ENCODE assay signal across 10 cellular contexts in genomic region chr10:52312999-52313349, GRCh38. TPM values are rescaled to one million over a fixed set of nuclear protein-coding genes. Genes with fewer than 3 reads are reported as not detected.
A peak's percentile ranks its signal among the peaks of the same experiment; 100 is the strongest.
DNase-seq lines count a peak whose midpoint lies in the region; ATAC-seq and TF ChIP-seq lines count a peak whose summit lies in the region.
"Had no signal": no experiment of that assay in that cellular context is flagged by ENCODE, and none has a peak within 500 bp of the region (broad histone marks: within the 10 kb centered on the region; RNA-seq: fewer than 3 reads in every experiment).

No MANE protein-coding gene starts in this region.

- no peak overlapping the region for H3K27ac ChIP-seq in stomach smooth muscle (ENCODE audit: low read length)

- peaks cover 17% of the 10 kb centered on the region for H3K4me1 ChIP-seq in stomach smooth muscle (ENCODE audit: control insufficient read depth, insufficient read depth, low read length)

- no peak for ATAC-seq in omental fat pad (ENCODE audit: low FRiP score)
- ATAC-seq in esophagus mucosa: no peak

- H3K4me3 ChIP-seq in astrocyte of the spinal cord (ENCODE audit: low read depth, low read length): peak overlapping the region; percentile 79
- peak overlapping the region; percentile 53 for H3K4me3 ChIP-seq in kidney epithelial cell (ENCODE audit: low read depth, low read length)
- peak overlapping the region; percentile 52 to 74 for H3K4me3 ChIP-seq in stomach smooth muscle (ENCODE audit: low read length in 2 of 2)

- no peak overlapping the region for H3K9ac ChIP-seq in stomach smooth muscle (ENCODE audit: low read length in 2 of 2)

- in situ Hi-C loops in astrocyte of the spinal cord (cut with HindIII; ENCODE audit: low sequenced_read_pairs): no loop called here

- DNase-seq in NCI-H2227 treated with DMSO at 0.1 percent for 48 hours (lab: John Stamatoyannopoulos, UW) (peak; percentile 21), NCI-H2227 (lab: John Stamatoyannopoulos, UW; ENCODE audit: unreplicated experiment) (no peak), astrocyte of the spinal cord (ENCODE audit: low read depth, low spot score) (peak; percentile 37), kidney epithelial cell (ENCODE audit: low read depth) (no peak), omental fat pad (ENCODE audit: low spot score) (no peak), ureter (ENCODE audit: low spot score) (no peak)
- DNase-seq: NCI-H1092 treated with DMSO at 0.1 percent for 48 hours, SIG-M5 had no signal

- no peaks in the 10 kb centered on the region for H3K36me3 ChIP-seq in kidney epithelial cell (ENCODE audit: control insufficient read depth, insufficient read depth, low read length)
- no peaks in the 10 kb centered on the region for H3K36me3 ChIP-seq in stomach smooth muscle (ENCODE audit: control insufficient read depth in 2 of 2, insufficient read depth in 2 of 2, low read length in 2 of 2)

- H3K27me3 ChIP-seq in kidney epithelial cell (ENCODE audit: control insufficient read depth, insufficient read depth, low read length) (no peaks in the 10 kb centered on the region), stomach smooth muscle (ENCODE audit: control insufficient read depth in 1 of 2, insufficient read depth in 2 of 2, low read length in 2 of 2) (peaks cover 18 to 40% of the 10 kb centered on the region in 2 donors)

- TF ChIP-seq CTCF in astrocyte of the spinal cord (IDR thresholded peaks at IDR 0.05; ENCODE audit: low read depth, low read length) (no peak), kidney epithelial cell (IDR thresholded peaks at IDR 0.05; ENCODE audit: insufficient read depth, low read length, poor library complexity, severe bottlenecking) (no peak), omental fat pad (IDR thresholded peaks at IDR 0.05) (no peak)

- no peaks in the 10 kb centered on the region for H3K9me3 ChIP-seq in stomach smooth muscle (ENCODE audit: control insufficient read depth in 2 of 2, low read length in 2 of 2)

RNA-seq across cellular contexts. Expression of gene DKK1, which starts 1.1 kb away (rescaled TPM):
- 4.7 and 6.1 TPM in 2 replicates for total RNA-seq in kidney epithelial cell
- 10 to 100 TPM in 1 of 4 donors, 1 to 10 TPM in 3; 3.5 to 13.3 (median 6.0) TPM for total RNA-seq in omental fat pad
- 1.6 TPM for total RNA-seq in esophagus mucosa
- total RNA-seq in ureter: 22.5 TPM

Comparison
In these comparisons a context has a peak if more than half of its experiments do, and no peak if none do; other contexts are left out.
1. DNase-seq: peak in NCI-H2227 treated with DMSO at 0.1 percent for 48 hours (single experiment) and astrocyte of the spinal cord (single experiment); none in NCI-H2227 (single experiment), kidney epithelial cell (single experiment), omental fat pad (single experiment) and ureter (single experiment).
2. Peak in every context shown above with its lines, with median percentiles within 50 percentile points of each other: H3K4me3 ChIP-seq.